9 cellular contexts compared by ENCODE assay signal in genomic region chr19:1410136-1410786, GRCh38. TPM values are rescaled to one million over a fixed set of nuclear protein-coding genes. Genes with fewer than 3 reads are reported as not detected.
DNase-seq lines count a peak whose midpoint lies in the region; ATAC-seq and TF ChIP-seq lines count a peak whose summit lies in the region.
"Had no signal": no experiment of that assay in that cellular context is flagged by ENCODE, and none has a peak within 500 bp of the region (broad histone marks: within the 10 kb centered on the region; RNA-seq: fewer than 3 reads in every experiment).

No MANE protein-coding gene starts in this region.

- POLR2A ChIA-PET in AG04449 (lab: Yijun Ruan, JAX) = no interaction called here

- H3K4me3 ChIP-seq in AG04449 (ENCODE audit: low read depth, low read length) (peak overlapping the region; percentile 23; the same call in 1 of the 2 replicates), HUES6 (ENCODE audit: low read depth, low read length) (peak overlapping the region; percentile 87), astrocyte of the spinal cord (ENCODE audit: low read depth, low read length) (no peak overlapping the region), MG63 (no peak overlapping the region)

- TF ChIP-seq CTCF in AG04449 (IDR thresholded peaks at IDR 0.05; ENCODE audit: insufficient read depth, low read length, missing control alignments) (no peak), astrocyte of the spinal cord (IDR thresholded peaks at IDR 0.05; ENCODE audit: low read depth, low read length) (no peak)

- ATAC-seq in naive B cell (ENCODE audit: low read depth in 2 of 2) = no peak

- CTCF ChIA-PET in AG04449 (lab: Yijun Ruan, JAX) = interaction anchor here (2.4 kb wide), 1 partner anchor 27 kb away, joined by 7 read pairs; no protein-coding TSS in a partner anchor

- no peaks in the 10 kb centered on the region for H3K36me3 Mint-ChIP-seq in naive B cell

- H3K9me3 ChIP-seq in HUES6 (ENCODE audit: control insufficient read depth, insufficient read depth, low read depth, low read length) (no peaks in the 10 kb centered on the region), MG63 (no peaks in the 10 kb centered on the region)

- H3K4me3 Mint-ChIP-seq in naive B cell = peak overlapping the region; percentile 35 to 97 (median 84)

- H3K36me3 ChIP-seq in HUES6 (ENCODE audit: control insufficient read depth, insufficient read depth, low read length) (peaks cover 31% of the 10 kb centered on the region), MG63 (peaks cover 9% of the 10 kb centered on the region)

- no peak overlapping the region for H3K27ac ChIP-seq in HUES6 (ENCODE audit: low read depth, low read length)

- no peak for DNase-seq in AG04449 (ENCODE audit: low read depth, low spot score)
- DNase-seq in astrocyte of the spinal cord (ENCODE audit: low read depth, low spot score) = peak; percentile 61
- no peak for DNase-seq in naive B cell
- no peak for DNase-seq in stimulated activated naive CD4-positive, alpha-beta T cell treated with Interleukin-2 at 50 U/mL for 16 hours (lab: John Stamatoyannopoulos, UW)
- DNase-seq in MG63 = no peak
- no peak for DNase-seq in NOMO-1 (lab: John Stamatoyannopoulos, UW; ENCODE audit: unreplicated experiment in 2 of 2)
- no peak for DNase-seq in medulla oblongata (ENCODE audit: extremely low spot score)
- DNase-seq: NCI-H1092 had no signal

- H3K27me3 ChIP-seq in HUES6 (ENCODE audit: control insufficient read depth, insufficient read depth, low read length) = no peaks in the 10 kb centered on the region
- H3K27me3 ChIP-seq in MG63 = no peaks in the 10 kb centered on the region

- peaks cover 48 to 65% (median 62%) of the 10 kb centered on the region in 3 donors for H3K4me1 Mint-ChIP-seq in naive B cell

- no peaks in the 10 kb centered on the region for H3K9me3 Mint-ChIP-seq in naive B cell

- H3K9ac ChIP-seq in HUES6 (ENCODE audit: low read length) = peak overlapping the region; percentile 41

- H3K27me3 Mint-ChIP-seq in naive B cell = no peaks in the 10 kb centered on the region

- H3K27ac Mint-ChIP-seq in naive B cell = peak overlapping the region in 3 of 6 donors; percentile 83 to 90 (median 84)

- peaks cover 35% of the 10 kb centered on the region for H3K4me1 ChIP-seq in HUES6 (ENCODE audit: control insufficient read depth, insufficient read depth, low read length)

- in situ Hi-C loops in astrocyte of the spinal cord (cut with HindIII; ENCODE audit: low sequenced_read_pairs) = no loop called here

RNA-seq across cellular contexts. Expression of gene DAZAP1, which starts 2.9 kb away (rescaled TPM):
- polyA plus RNA-seq in naive B cell (ENCODE audit: low read depth in 6 of 6) = 1 to 10 TPM; 3.6 to 7.5 (median 6.2) TPM
- 107 and 149 TPM in 2 replicates for total RNA-seq in MG63 (2014; rRNA removed; shearing (Covaris generic); ENCODE audit: low replicate concordance)

RNA-seq across cellular contexts. Expression of gene GAMT, which starts 8.9 kb away (rescaled TPM):
- 10 to 100 TPM; 14.4 to 24.6 (median 15.7) TPM for polyA plus RNA-seq in naive B cell (ENCODE audit: low read depth in 6 of 6)
- 22.1 and 30.7 TPM in 2 replicates for total RNA-seq in MG63 (2014; rRNA removed; shearing (Covaris generic); ENCODE audit: low replicate concordance)

RNA-seq across cellular contexts. Expression of gene NDUFS7, which starts 26.6 kb away (rescaled TPM):
- polyA plus RNA-seq in naive B cell (ENCODE audit: low read depth in 6 of 6) = 100 to 1,000 TPM; 201 to 230 (median 209) TPM
- total RNA-seq in MG63 (2014; rRNA removed; shearing (Covaris generic); ENCODE audit: low replicate concordance) = 19.3 and 49.5 TPM in 2 replicates

RNA-seq across cellular contexts. Expression of gene RPS15, which starts 27.9 kb away (rescaled TPM):
- 1,000 to 10,000 TPM; 2,496 to 3,315 (median 3,022) TPM for polyA plus RNA-seq in naive B cell (ENCODE audit: low read depth in 6 of 6)
- total RNA-seq in MG63 (2014; rRNA removed; shearing (Covaris generic); ENCODE audit: low replicate concordance) = 702 and 820 TPM in 2 replicates

RNA-seq across cellular contexts. Expression of gene APC2, which starts 39.7 kb away (rescaled TPM):
- under 1 TPM in 1 of 6 donors, not detected in 5; 0.03 TPM for polyA plus RNA-seq in naive B cell (ENCODE audit: low read depth in 6 of 6)
- total RNA-seq in MG63 (2014; rRNA removed; shearing (Covaris generic); ENCODE audit: low replicate concordance) = 0.59 and 2.0 TPM in 2 replicates

Comparison
In these comparisons a context has a peak if more than half of its experiments do, and no peak if none do; other contexts are left out.
1. H3K4me3 ChIP-seq: peak in AG04449 (single experiment) and HUES6 (single experiment); none in astrocyte of the spinal cord (single experiment) and MG63 (single experiment).